In genomic region chr7:92715963-92716362, GRCh38 we compare ENCODE assay signal across 17 cellular contexts.
DNase-seq lines count a peak whose midpoint lies in the region; ATAC-seq and TF ChIP-seq lines count a peak whose summit lies in the region.
"Had no signal": no experiment of that assay in that cellular context is flagged by ENCODE, and none has a peak within 500 bp of the region (broad histone marks: within the 10 kb centered on the region; RNA-seq: fewer than 3 reads in every experiment).

No MANE protein-coding gene starts in this region.

- H4K20me1 ChIP-seq in SK-N-SH (ENCODE audit: insufficient read depth): no peaks in the 10 kb centered on the region

- DNase-seq in heart right ventricle: no peak
- DNase-seq in Right ventricle myocardium superior: no peak
- no peak for DNase-seq in T-helper 17 cell
- DNase-seq in tibial artery: no peak
- DNase-seq in SK-N-SH: no peak
- DNase-seq in SHP77 (lab: John Stamatoyannopoulos, UW): no peak
- DNase-seq: CD4-positive, CD25-positive, alpha-beta regulatory T cell; GF-D8; GOT3; NCI-H1048; NCI-H1694; NCI-H2107; NCI-H345; NCI-H526 treated with DMSO at 0.1 percent for 48 hours; NK-92 treated with Interleukin-12 subunit alpha and Interleukin-12 subunit beta, amount 100 ng/mL, for 24 hours; OCI-M1 had no signal

- H3K4me1 Mint-ChIP-seq in T-helper 17 cell: peaks cover 29% of the 10 kb centered on the region

- H3K9me2 ChIP-seq in SK-N-SH: no peaks in the 10 kb centered on the region

- H3K9ac ChIP-seq in SK-N-SH: no peak overlapping the region

- no peak overlapping the region for H3K4me3 ChIP-seq in heart right ventricle
- no peak overlapping the region for H3K4me3 ChIP-seq in gastroesophageal sphincter
- no peak overlapping the region for H3K4me3 ChIP-seq in tibial artery
- H3K4me3 ChIP-seq in SK-N-SH (ENCODE audit: low read depth in 2 of 2, low read length in 1 of 2): no peak overlapping the region

- 80 to 86% methylated on average over 2 of the region's 2 CpGs for WGBS in heart right ventricle, 2 donors
- 68 to 71% methylated on average over 2 of the region's 2 CpGs for WGBS in gastroesophageal sphincter (ENCODE audit: low coverage in 1 of 2), 2 donors
- 97% methylated on average over 2 of the region's 2 CpGs for WGBS in SK-N-SH (ENCODE audit: low lambda C conversion rate)

- H3K4me3 Mint-ChIP-seq in T-helper 17 cell: no peak overlapping the region

- H3K27ac Mint-ChIP-seq in T-helper 17 cell: peak overlapping the region; percentile 12

- TF ChIP-seq CTCF in heart right ventricle (IDR thresholded peaks at IDR 0.05) (no peak), gastroesophageal sphincter (IDR thresholded peaks at IDR 0.05) (no peak), tibial artery (IDR thresholded peaks at IDR 0.05) (no peak), SK-N-SH (IDR thresholded peaks at IDR 0.05) (no peak)

- POLR2A ChIA-PET in SK-N-SH (lab: Yijun Ruan, JAX): no interaction called here

- no peak for TF ChIP-seq RAD21 in SK-N-SH (IDR thresholded peaks at IDR 0.05; ENCODE audit: low read length)

- ATAC-seq in heart right ventricle (no peak), Right ventricle myocardium superior (ENCODE audit: poor library complexity) (no peak), T-helper 17 cell (no peak), gastroesophageal sphincter (no peak)

- CTCF ChIA-PET in SK-N-SH (lab: Yijun Ruan, JAX): interaction anchor here (1.3 to 2.0 kb wide), 3 partner anchors 8 to 117 kb away, joined by 4 to 7 read pairs (median 5); no protein-coding TSS in a partner anchor

- no peaks in the 10 kb centered on the region for H3K9me3 ChIP-seq in heart right ventricle
- H3K9me3 ChIP-seq in T-helper 17 cell (ENCODE audit: control insufficient read depth, low read length, poor library complexity, severe bottlenecking): no peaks in the 10 kb centered on the region
- H3K9me3 ChIP-seq in gastroesophageal sphincter: no peaks in the 10 kb centered on the region
- H3K9me3 ChIP-seq in tibial artery: no peaks in the 10 kb centered on the region
- H3K9me3 ChIP-seq in SK-N-SH: no peaks in the 10 kb centered on the region

- no peaks in the 10 kb centered on the region for H3K36me3 ChIP-seq in heart right ventricle
- no peaks in the 10 kb centered on the region for H3K36me3 ChIP-seq in gastroesophageal sphincter
- no peaks in the 10 kb centered on the region for H3K36me3 ChIP-seq in tibial artery
- peaks cover 29 to 61% of the 10 kb centered on the region in 2 experiments for H3K36me3 ChIP-seq in SK-N-SH (replicated peaks in 1 of 2; ENCODE audit: control insufficient read depth in 1 of 2, insufficient read depth in 2 of 2, low read length in 1 of 2)

- no peaks in the 10 kb centered on the region for H3K27me3 Mint-ChIP-seq in T-helper 17 cell
- H3K27me3 Mint-ChIP-seq: CD4-positive, CD25-positive, alpha-beta regulatory T cell had no signal

- H3K4me1 ChIP-seq in heart right ventricle (peaks cover 0 to 42% (median 19%) of the 10 kb centered on the region in 9 donors), gastroesophageal sphincter (peaks cover 2 to 47% (median 6%) of the 10 kb centered on the region in 3 donors), tibial artery (peaks cover 0 to 56% (median 13%) of the 10 kb centered on the region in 4 donors), SK-N-SH (ENCODE audit: control insufficient read depth in 1 of 2, insufficient read depth in 2 of 2, low read depth in 1 of 2, low read length in 1 of 2) (0 out of 4 replicates have a peak, but pooled peaks cover 0 to 7% of the 10 kb centered on the region in 2 experiments)

- peaks cover 5% of the 10 kb centered on the region for H3K36me3 Mint-ChIP-seq in T-helper 17 cell (ENCODE audit: low read depth)

- intact Hi-C loops in heart right ventricle (cut with DNase I) (loop anchor here in 2 of 10 donors (5.0 kb wide), 2 partner anchors 76 to 116 kb away; no protein-coding TSS in a partner anchor), Right ventricle myocardium superior (cut with DNase I) (no loop called here), tibial artery (cut with DNase I; ENCODE audit: low total_unique reads) (loop anchor here (10.0 kb wide), 1 partner anchor 49 kb away; no protein-coding TSS in a partner anchor)

- H3K27me3 ChIP-seq in heart right ventricle: no peaks in the 10 kb centered on the region
- H3K27me3 ChIP-seq in gastroesophageal sphincter: no peaks in the 10 kb centered on the region
- no peaks in the 10 kb centered on the region for H3K27me3 ChIP-seq in tibial artery
- no peaks in the 10 kb centered on the region for H3K27me3 ChIP-seq in SK-N-SH (ENCODE audit: insufficient read depth)

- TF ChIP-seq EP300 in gastroesophageal sphincter (IDR thresholded peaks at IDR 0.05): no peak
- no peak for TF ChIP-seq EP300 in SK-N-SH (IDR thresholded peaks at IDR 0.05; ENCODE audit: borderline replicate concordance in 1 of 2, low read depth in 1 of 2, low read length in 1 of 2)

- peaks cover 3% of the 10 kb centered on the region for H3F3A ChIP-seq in SK-N-SH (replicated peaks; ENCODE audit: insufficient read depth)

- H2AFZ ChIP-seq in SK-N-SH (ENCODE audit: low read depth): no peak overlapping the region

- peak overlapping the region in 6 of 10 donors; percentile 2 to 94 (median 32) for H3K27ac ChIP-seq in heart right ventricle
- H3K27ac ChIP-seq in gastroesophageal sphincter: peak overlapping the region; percentile 18 to 86 (median 54)
- peak overlapping the region; percentile 78 to 89 for H3K27ac ChIP-seq in tibial artery
- H3K27ac ChIP-seq in SK-N-SH (ENCODE audit: low read depth in 2 of 2, low read length in 1 of 2): no peak overlapping the region

- no peak for TF ChIP-seq POLR2A in gastroesophageal sphincter (IDR thresholded peaks at IDR 0.05)

- no peak overlapping the region for H3K4me2 ChIP-seq in SK-N-SH

- peaks cover 100% of the 10 kb centered on the region for H3K79me2 ChIP-seq in SK-N-SH (ENCODE audit: insufficient read depth)

TF ChIP-seq in SK-N-SH, 30 proteins besides CTCF, POLR2A, EP300 and RAD21:
- TF ChIP-seq CHD2 (IDR thresholded peaks at IDR 0.05; ENCODE audit: low read length, partially characterized antibody) (no peak), FOSL2 (IDR thresholded peaks at IDR 0.05; ENCODE audit: borderline replicate concordance, low read depth) (no peak), TAF1 (IDR thresholded peaks at IDR 0.05; ENCODE audit: borderline replicate concordance, low read depth, low read length) (no peak), POLR2AphosphoS5 (IDR thresholded peaks at IDR 0.05; ENCODE audit: low read depth, low read length) (no peak), NRF1 (IDR thresholded peaks at IDR 0.05; ENCODE audit: low read depth, low read length) (no peak), RXRA (IDR thresholded peaks at IDR 0.05; ENCODE audit: borderline replicate concordance, low read depth) (no peak), USF1 (IDR thresholded peaks at IDR 0.05; ENCODE audit: borderline replicate concordance, low read depth) (no peak), IRF3 (IDR thresholded peaks at IDR 0.05; ENCODE audit: low read depth, low read length) (no peak), PBX3 (IDR thresholded peaks at IDR 0.05) (no peak)

Comparison
In these comparisons a context has a peak if more than half of its experiments do, and no peak if none do; other contexts are left out.
1. H3K27ac ChIP-seq: peak in heart right ventricle (6 of 10), gastroesophageal sphincter (4 of 4) and tibial artery (2 of 2); none in SK-N-SH (0 of 2).